ENCODE assay signal across 10 cellular contexts in genomic region chr18:26386002-26386401, GRCh38.
DNase-seq lines count a peak whose midpoint lies in the region; FAIRE-seq and TF ChIP-seq lines count a peak whose summit lies in the region.
"Had no signal": no experiment of that assay in that cellular context is flagged by ENCODE, and none has a peak within 500 bp of the region (broad histone marks: within the 10 kb centered on the region; RNA-seq: fewer than 3 reads in every experiment).

No MANE protein-coding gene starts in this region.

- H3K79me2 ChIP-seq in hepatocyte, result no peaks in the 10 kb centered on the region

- DNase-seq in DMS153 (lab: John Stamatoyannopoulos, UW), result peak; percentile 1
- no peak for DNase-seq in DMS153 treated with DMSO at 0.1 percent for 48 hours (lab: John Stamatoyannopoulos, UW; ENCODE audit: unreplicated experiment)
- DNase-seq in astrocyte of the spinal cord (ENCODE audit: low read depth, low spot score), result peak; percentile 87
- peak; percentile 54 for DNase-seq in hepatocyte (ENCODE audit: low spot score)
- DNase-seq in small intestine, result peak; percentile 5
- DNase-seq in activated gamma-delta T cell treated with Interleukin-2 at 50 U/mL for 16 hours, result no peak
- DNase-seq in NOMO-1 treated with dmso at 0.1 percent for 144 hours (lab: John Stamatoyannopoulos, UW; ENCODE audit: unreplicated experiment), result no peak
- no peak for DNase-seq in NCI-H187 (lab: John Stamatoyannopoulos, UW)
- DNase-seq: activated naive CD8-positive, alpha-beta T cell treated with anti-CD3 and anti-CD28 coated beads, Interleukin-2, amount 50 U/mL, for 24 hours had no signal

- no peak for FAIRE-seq in small intestine (lab: Jason Lieb, UNC)

- H3K4me1 ChIP-seq in hepatocyte (ENCODE audit: insufficient read depth), result peaks cover 7% of the 10 kb centered on the region
- H3K4me1 ChIP-seq in small intestine (ENCODE audit: control insufficient read depth in 2 of 2, insufficient read depth in 1 of 2, low read depth in 1 of 2, low read length in 1 of 2), result no peaks in the 10 kb centered on the region

- no peaks in the 10 kb centered on the region for H3K9me3 ChIP-seq in hepatocyte (ENCODE audit: low read depth)
- H3K9me3 ChIP-seq in small intestine (ENCODE audit: control insufficient read depth, low read depth), result no peaks in the 10 kb centered on the region

- H2AFZ ChIP-seq in hepatocyte, result no peak overlapping the region

- no peaks in the 10 kb centered on the region for H3K9me2 ChIP-seq in hepatocyte (replicated peaks; ENCODE audit: insufficient read depth)

- in situ Hi-C loops in astrocyte of the spinal cord (cut with HindIII; ENCODE audit: low sequenced_read_pairs), result no loop called here

- H3K4me2 ChIP-seq in hepatocyte, result no peak overlapping the region

- H3K27me3 ChIP-seq in hepatocyte, result no peaks in the 10 kb centered on the region
- H3K27me3 ChIP-seq in small intestine (ENCODE audit: control insufficient read depth in 2 of 2, insufficient read depth in 2 of 2, low read length in 2 of 2), result no peaks in the 10 kb centered on the region

- H3K4me3 ChIP-seq in astrocyte of the spinal cord (ENCODE audit: low read depth, low read length), result no peak overlapping the region
- no peak overlapping the region for H3K4me3 ChIP-seq in hepatocyte
- H3K4me3 ChIP-seq in small intestine (ENCODE audit: low read depth in 1 of 2, low read length in 2 of 2), result no peak overlapping the region

- no peaks in the 10 kb centered on the region for H3K36me3 ChIP-seq in hepatocyte (replicated peaks; ENCODE audit: insufficient read depth, low read depth)
- peaks cover 0 to 3% of the 10 kb centered on the region in 2 donors for H3K36me3 ChIP-seq in small intestine (ENCODE audit: control insufficient read depth in 2 of 2, insufficient read depth in 2 of 2, low read length in 2 of 2)

- peak; percentile 3 for TF ChIP-seq CTCF in astrocyte of the spinal cord (IDR thresholded peaks at IDR 0.05; ENCODE audit: low read depth, low read length)
- no peak for TF ChIP-seq CTCF in hepatocyte (IDR thresholded peaks at IDR 0.05; ENCODE audit: poor library complexity)

- H4K20me1 ChIP-seq in hepatocyte (ENCODE audit: insufficient read depth, poor library complexity, severe bottlenecking), result no peaks in the 10 kb centered on the region

- peak overlapping the region; percentile 46 for H3K27ac ChIP-seq in hepatocyte
- H3K27ac ChIP-seq in small intestine (ENCODE audit: low read depth in 1 of 2, low read length in 1 of 2), result no peak overlapping the region
- H3K27ac ChIP-seq: 22Rv1 had no signal

Comparison
In these comparisons a context has a peak if more than half of its experiments do, and no peak if none do; other contexts are left out.
1. DNase-seq: peak in DMS153 (single experiment), astrocyte of the spinal cord (single experiment), hepatocyte (single experiment) and small intestine (single experiment); none in DMS153 treated with DMSO at 0.1 percent for 48 hours (single experiment), activated gamma-delta T cell treated with Interleukin-2 at 50 U/mL for 16 hours (single experiment), NOMO-1 treated with dmso at 0.1 percent for 144 hours (single experiment) and NCI-H187 (0 of 2).